10 cellular contexts compared by ENCODE assay signal in the genomic region with DNA sequence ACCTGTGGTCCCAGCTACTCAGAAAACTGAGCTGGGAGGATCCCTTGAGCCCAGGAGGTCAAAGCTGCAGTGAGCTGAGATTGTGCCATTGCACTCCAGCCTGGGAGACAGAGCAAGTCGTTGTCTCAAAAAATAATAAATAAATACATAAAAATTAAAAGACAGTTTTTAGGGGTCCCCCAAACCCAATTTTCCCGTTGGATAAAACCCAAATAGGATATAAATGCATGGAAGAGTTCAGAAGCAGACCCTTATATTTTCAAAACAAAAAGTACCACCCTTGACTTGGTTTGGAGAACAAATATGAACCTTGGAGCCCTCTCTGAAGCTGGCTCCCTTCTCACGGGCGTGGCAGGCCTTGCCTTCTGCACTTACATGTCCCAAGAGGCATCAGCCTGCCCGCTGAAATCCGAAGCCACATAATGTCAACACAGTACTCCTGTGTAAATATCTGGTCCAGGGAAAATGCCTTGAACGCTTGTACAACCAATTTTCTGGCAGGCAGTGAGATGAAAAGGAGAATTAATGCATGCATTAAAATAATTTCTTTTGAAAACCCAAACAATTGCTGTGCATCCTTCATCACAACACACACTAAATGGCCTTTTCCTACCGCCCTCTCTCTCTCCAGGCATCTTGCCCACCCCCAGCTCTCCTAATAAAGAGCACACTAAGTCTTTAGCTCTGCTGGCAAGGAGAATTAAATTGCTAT. TPM values are rescaled to one million over a fixed set of nuclear protein-coding genes. Genes with fewer than 3 reads are reported as not detected.
DNase-seq lines count a peak whose midpoint lies in the region; ATAC-seq, FAIRE-seq and TF ChIP-seq lines count a peak whose summit lies in the region.
"Had no signal": no experiment of that assay in that cellular context is flagged by ENCODE, and none has a peak within 500 bp of the region (broad histone marks: within the 10 kb centered on the region; RNA-seq: fewer than 3 reads in every experiment).

No MANE protein-coding gene starts in this region.

- peaks cover 10% of the 10 kb centered on the region for H3K27me3 Mint-ChIP-seq in activated CD4-positive, alpha-beta memory T cell treated with anti-CD3 and anti-CD28 coated beads for 36 hours

- H3K27ac ChIP-seq in SJCRH30 = no peak overlapping the region

- no peak for ATAC-seq in SK-N-SH treated with all-trans-retinoic acid at 6 μM for 48 hours

- no peaks in the 10 kb centered on the region for H3K36me3 Mint-ChIP-seq in activated CD4-positive, alpha-beta memory T cell treated with anti-CD3 and anti-CD28 coated beads for 36 hours
- H3K36me3 Mint-ChIP-seq: IgD-negative memory B cell had no signal

- no peak overlapping the region for H3K27ac Mint-ChIP-seq in activated CD4-positive, alpha-beta memory T cell treated with anti-CD3 and anti-CD28 coated beads for 36 hours
- H3K27ac Mint-ChIP-seq: IgD-negative memory B cell, progenitor cell of endocrine pancreas had no signal

- DNase-seq in DMS 273 treated with DMSO at 0.1 percent for 48 hours (lab: John Stamatoyannopoulos, UW) = peak; percentile 77
- DNase-seq in NCI-H1436 (lab: John Stamatoyannopoulos, UW) = peak; percentile 62
- DNase-seq in SJCRH30 = peak; percentile 77 to 82
- DNase-seq in myocyte (ENCODE audit: low read depth) = peak; percentile 53
- no peak for DNase-seq in frontal cortex (ENCODE audit: low spot score in 2 of 2)
- DNase-seq in activated CD4-positive, alpha-beta memory T cell treated with anti-CD3 and anti-CD28 coated beads for 36 hours = no peak
- no peak for DNase-seq in GF-D8 (lab: John Stamatoyannopoulos, UW)

- no peak for FAIRE-seq in frontal cortex (lab: Jason Lieb, UNC)

- no peaks in the 10 kb centered on the region for H3K27me3 ChIP-seq in SJCRH30

- POLR2A ChIA-PET in activated CD4-positive, alpha-beta memory T cell treated with anti-CD3 and anti-CD28 coated beads for 36 hours (lab: Charles Lee) = no interaction called here

- no peaks in the 10 kb centered on the region for H3K9me3 ChIP-seq in SJCRH30 (replicated peaks)

- no peaks in the 10 kb centered on the region; the same call in 1 of the 2 replicates for H3K4me1 ChIP-seq in SJCRH30

- intact Hi-C loops in activated CD4-positive, alpha-beta memory T cell treated with anti-CD3 and anti-CD28 coated beads for 36 hours (cut with micrococcal nuclease) = no loop called here

- CTCF ChIA-PET in activated CD4-positive, alpha-beta memory T cell treated with anti-CD3 and anti-CD28 coated beads for 36 hours (lab: Charles Lee) = no interaction called here

- H3K4me3 ChIP-seq in SJCRH30 = no peak overlapping the region

- H3K36me3 ChIP-seq in SJCRH30 = no peaks in the 10 kb centered on the region

- H3K4me3 Mint-ChIP-seq in activated CD4-positive, alpha-beta memory T cell treated with anti-CD3 and anti-CD28 coated beads for 36 hours = no peak overlapping the region

- no peaks in the 10 kb centered on the region for H3K4me1 Mint-ChIP-seq in activated CD4-positive, alpha-beta memory T cell treated with anti-CD3 and anti-CD28 coated beads for 36 hours (ENCODE audit: low read depth)
- H3K4me1 Mint-ChIP-seq: IgD-negative memory B cell had no signal

- H3K9me3 Mint-ChIP-seq in activated CD4-positive, alpha-beta memory T cell treated with anti-CD3 and anti-CD28 coated beads for 36 hours = no peaks in the 10 kb centered on the region

TF ChIP-seq in SK-N-SH treated with all-trans-retinoic acid at 6 μM for 48 hours, 23 proteins besides CTCF, POLR2A, EP300 and RAD21:
- TF ChIP-seq, protein P1, sequence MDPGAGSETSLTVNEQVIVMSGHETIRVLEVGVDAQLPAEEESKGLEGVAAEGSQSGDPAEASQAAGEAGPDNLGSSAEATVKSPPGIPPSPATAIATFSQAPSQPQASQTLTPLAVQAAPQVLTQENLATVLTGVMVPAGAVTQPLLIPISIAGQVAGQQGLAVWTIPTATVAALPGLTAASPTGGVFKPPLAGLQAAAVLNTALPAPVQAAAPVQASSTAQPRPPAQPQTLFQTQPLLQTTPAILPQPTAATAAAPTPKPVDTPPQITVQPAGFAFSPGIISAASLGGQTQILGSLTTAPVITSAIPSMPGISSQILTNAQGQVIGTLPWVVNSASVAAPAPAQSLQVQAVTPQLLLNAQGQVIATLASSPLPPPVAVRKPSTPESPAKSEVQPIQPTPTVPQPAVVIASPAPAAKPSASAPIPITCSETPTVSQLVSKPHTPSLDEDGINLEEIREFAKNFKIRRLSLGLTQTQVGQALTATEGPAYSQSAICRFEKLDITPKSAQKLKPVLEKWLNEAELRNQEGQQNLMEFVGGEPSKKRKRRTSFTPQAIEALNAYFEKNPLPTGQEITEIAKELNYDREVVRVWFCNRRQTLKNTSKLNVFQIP (CRISPR knock-in tag; IDR thresholded peaks at IDR 0.05; ENCODE audit: borderline replicate concordance, low read depth) = no peak
- TF ChIP-seq SNAI2 (CRISPR knock-in tag; IDR thresholded peaks at IDR 0.05) (no peak), TOX (CRISPR knock-in tag; IDR thresholded peaks at IDR 0.05; ENCODE audit: borderline replicate concordance) (no peak), ZNF70 (CRISPR knock-in tag; IDR thresholded peaks at IDR 0.05) (no peak)
- TF ChIP-seq, protein P2, sequence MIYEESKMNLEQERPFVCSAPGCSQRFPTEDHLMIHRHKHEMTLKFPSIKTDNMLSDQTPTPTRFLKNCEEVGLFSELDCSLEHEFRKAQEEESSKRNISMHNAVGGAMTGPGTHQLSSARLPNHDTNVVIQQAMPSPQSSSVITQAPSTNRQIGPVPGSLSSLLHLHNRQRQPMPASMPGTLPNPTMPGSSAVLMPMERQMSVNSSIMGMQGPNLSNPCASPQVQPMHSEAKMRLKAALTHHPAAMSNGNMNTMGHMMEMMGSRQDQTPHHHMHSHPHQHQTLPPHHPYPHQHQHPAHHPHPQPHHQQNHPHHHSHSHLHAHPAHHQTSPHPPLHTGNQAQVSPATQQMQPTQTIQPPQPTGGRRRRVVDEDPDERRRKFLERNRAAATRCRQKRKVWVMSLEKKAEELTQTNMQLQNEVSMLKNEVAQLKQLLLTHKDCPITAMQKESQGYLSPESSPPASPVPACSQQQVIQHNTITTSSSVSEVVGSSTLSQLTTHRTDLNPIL (CRISPR knock-in tag; IDR thresholded peaks at IDR 0.05; ENCODE audit: low read depth) = no peak

RNA-seq across cellular contexts. Expression of gene PARD3, which starts 46.4 kb away (rescaled TPM):
- 58.7 and 63.9 TPM in 2 replicates for total RNA-seq in SJCRH30 (2014; rRNA removed; shearing (Covaris generic))
- total RNA-seq in myocyte (61.4 and 68.5 TPM in 2 replicates), frontal cortex (27.7 TPM)
- polyA plus RNA-seq in myocyte (2012) = 19.4 TPM
- total RNA-seq in activated CD4-positive, alpha-beta memory T cell treated with anti-CD3 and anti-CD28 coated beads for 36 hours = 1 to 10 TPM in 1 of 2 experiments, under 1 TPM in 1; 0.93 to 1.2 TPM
- polyA plus RNA-seq: IgD-negative memory B cell had no signal

Comparison
In these comparisons a context has a peak if more than half of its experiments do, and no peak if none do; other contexts are left out.
1. DNase-seq: peak in DMS 273 treated with DMSO at 0.1 percent for 48 hours (single experiment), NCI-H1436 (single experiment), SJCRH30 (2 of 2) and myocyte (single experiment); none in frontal cortex (0 of 2), activated CD4-positive, alpha-beta memory T cell treated with anti-CD3 and anti-CD28 coated beads for 36 hours (single experiment) and GF-D8 (single experiment).
2. RNA of gene PARD3, which starts 46.4 kb away (total RNA-seq): 61.4 to 68.5 TPM in myocyte, 58.7 to 63.9 TPM in SJCRH30 and 27.7 TPM in frontal cortex (single experiment); 0.93 to 1.2 TPM in activated CD4-positive, alpha-beta memory T cell treated with anti-CD3 and anti-CD28 coated beads for 36 hours; every median in the first group is over 10 times any median in the second.